ENCODE assay signal across 9 cellular contexts in the genomic region with DNA sequence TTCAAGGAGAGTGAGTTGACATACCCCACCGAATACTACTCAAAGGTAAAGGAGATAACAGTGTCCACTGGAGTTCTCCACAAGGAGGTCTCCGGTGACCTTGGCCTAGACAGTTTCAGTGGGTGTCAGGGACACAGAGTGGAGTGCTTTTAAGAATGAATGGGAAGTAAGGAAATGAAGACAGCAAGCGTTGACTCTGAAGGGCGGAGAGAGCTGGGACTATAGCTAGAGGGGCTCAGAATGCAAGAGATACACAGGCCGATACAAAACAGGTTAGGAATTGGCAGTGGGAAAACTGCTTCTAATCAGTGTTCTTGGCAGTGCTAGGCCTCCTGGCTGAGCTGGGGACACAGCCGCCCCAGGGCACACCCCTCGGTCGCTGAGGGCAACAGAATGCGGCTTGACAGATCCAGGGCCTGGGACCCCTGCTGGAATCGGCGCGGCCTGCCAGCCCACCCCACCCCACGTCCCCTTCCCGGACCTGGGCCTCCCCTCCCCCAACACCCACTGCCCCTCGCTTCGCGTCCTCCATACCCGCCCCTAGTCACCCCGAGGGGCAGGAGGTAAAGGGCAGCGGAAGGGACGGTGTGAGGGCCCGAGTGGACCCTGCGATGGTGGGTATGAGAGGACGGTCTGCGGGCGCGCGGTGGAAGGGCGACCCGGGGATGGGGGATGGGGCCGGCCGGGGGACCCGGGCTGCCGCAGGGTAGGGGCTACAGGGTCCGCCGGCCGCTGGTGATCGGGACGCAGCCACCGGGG. TPM values are rescaled to one million over a fixed set of nuclear protein-coding genes. Genes with fewer than 3 reads are reported as not detected.
A peak's percentile ranks its signal among the peaks of the same experiment; 100 is the strongest.
DNase-seq lines count a peak whose midpoint lies in the region; ATAC-seq and TF ChIP-seq lines count a peak whose summit lies in the region.
"Had no signal": no experiment of that assay in that cellular context is flagged by ENCODE, and none has a peak within 500 bp of the region (broad histone marks: within the 10 kb centered on the region; RNA-seq: fewer than 3 reads in every experiment).

No MANE protein-coding gene starts in this region.

- H3K4me3 ChIP-seq in Peyer's patch, result peak overlapping the region; percentile 85 to 99 (median 97)
- H3K4me3 ChIP-seq in cardiac muscle cell, result peak overlapping the region; percentile 93
- peak overlapping the region; percentile 79 for H3K4me3 ChIP-seq in skeletal muscle cell (ENCODE audit: low read depth, low read length)

- no peak overlapping the region for H3K27ac Mint-ChIP-seq in activated CD4-positive, alpha-beta T cell treated with anti-CD3 and anti-CD28 coated beads for 36 hours
- H3K27ac Mint-ChIP-seq: stimulated activated naive CD8-positive, alpha-beta T cell treated with anti-CD3 and anti-CD28 coated beads, Interleukin-15, Interleukin-2, amounts not matched to agents 100 ng/mL and 50 ng/mL, for 24 hours had no signal

- no peak for ATAC-seq in activated CD4-positive, alpha-beta T cell treated with anti-CD3 and anti-CD28 coated beads for 36 hours
- no peak for ATAC-seq in GM19328 (IDR thresholded peaks at IDR 0.05; ENCODE audit: unreplicated experiment)
- ATAC-seq in HG02885 (IDR thresholded peaks at IDR 0.05; ENCODE audit: poor library complexity, unreplicated experiment), result no peak

- H3K27me3 ChIP-seq in Peyer's patch, result no peaks in the 10 kb centered on the region
- H3K27me3 ChIP-seq in cardiac muscle cell, result peaks cover under 1% of the 10 kb centered on the region

- intact Hi-C loops in activated CD4-positive, alpha-beta T cell treated with anti-CD3 and anti-CD28 coated beads for 36 hours (cut with DNase I, micrococcal nuclease), result loop anchor here (2.0 to 10.0 kb wide), 7 partner anchors 16 to 1096 kb away; partner anchors contain the start of genes ARFIP2 (in 1 of the 2), ILK (in 1 of the 2), MRPL17 (in 1 of the 2) and PPFIBP2 (in 1 of the 2)

- POLR2A ChIA-PET in activated CD4-positive, alpha-beta T cell treated with anti-CD3 and anti-CD28 coated beads for 36 hours (lab: Charles Lee), result interaction anchor here (1.2 to 2.3 kb wide), 3 partner anchors 16 to 40 kb away, joined by 5 to 12 read pairs (median 6); partner anchors contain the start of gene SMPD1

- H3K9me3 ChIP-seq in Peyer's patch (no peaks in the 10 kb centered on the region), cardiac muscle cell (ENCODE audit: low read depth) (no peaks in the 10 kb centered on the region)

- CTCF ChIA-PET in activated CD4-positive, alpha-beta T cell treated with anti-CD3 and anti-CD28 coated beads for 36 hours (lab: Charles Lee), result interaction anchor here (0.5 to 2.7 kb wide), 8 partner anchors 8 to 1114 kb away, joined by 3 to 13 read pairs (median 4); no protein-coding TSS in a partner anchor

- TF ChIP-seq CTCF in Peyer's patch (IDR thresholded peaks at IDR 0.05) (no peak), cardiac muscle cell (IDR thresholded peaks at IDR 0.05; ENCODE audit: low read depth, low read length) (no peak)

- H3K4me1 ChIP-seq in Peyer's patch, result peaks cover 0 to 22% (median 2%) of the 10 kb centered on the region in 4 donors
- peaks cover 34% of the 10 kb centered on the region for H3K4me1 ChIP-seq in cardiac muscle cell (ENCODE audit: low read depth)

- DNase-seq in activated CD4-positive, alpha-beta T cell treated with anti-CD3 and anti-CD28 coated beads for 36 hours, result peak; percentile 41
- DNase-seq in activated CD4-positive, alpha-beta T cell treated with anti-CD3 and anti-CD28 coated beads for 1 hour, result no peak
- DNase-seq in Peyer's patch, result no peak
- DNase-seq in cardiac muscle cell (ENCODE audit: low read depth in 1 of 2, low spot score in 1 of 2), result peak in 1 of 2 donors; percentile 63
- no peak for DNase-seq in skeletal muscle cell (ENCODE audit: low read depth)
- no peak for DNase-seq in stimulated activated naive CD4-positive, alpha-beta T cell treated with Interleukin-2 at 50 U/mL for 16 hours (lab: John Stamatoyannopoulos, UW)

- H3K4me3 Mint-ChIP-seq in activated CD4-positive, alpha-beta T cell treated with anti-CD3 and anti-CD28 coated beads for 36 hours, result no peak overlapping the region
- H3K4me3 Mint-ChIP-seq: stimulated activated naive CD8-positive, alpha-beta T cell treated with anti-CD3 and anti-CD28 coated beads, Interleukin-15, Interleukin-2, amounts not matched to agents 100 ng/mL and 50 ng/mL, for 24 hours had no signal

- peaks cover 7% of the 10 kb centered on the region for H3K4me1 Mint-ChIP-seq in activated CD4-positive, alpha-beta T cell treated with anti-CD3 and anti-CD28 coated beads for 36 hours

- peaks cover 3% of the 10 kb centered on the region for H3K27me3 Mint-ChIP-seq in activated CD4-positive, alpha-beta T cell treated with anti-CD3 and anti-CD28 coated beads for 36 hours

- H3K9me3 Mint-ChIP-seq in activated CD4-positive, alpha-beta T cell treated with anti-CD3 and anti-CD28 coated beads for 36 hours (ENCODE audit: low read depth), result no peaks in the 10 kb centered on the region
- H3K9me3 Mint-ChIP-seq: stimulated activated naive CD8-positive, alpha-beta T cell treated with anti-CD3 and anti-CD28 coated beads, Interleukin-15, Interleukin-2, amounts not matched to agents 100 ng/mL and 50 ng/mL, for 24 hours had no signal

- no peaks in the 10 kb centered on the region for H3K36me3 Mint-ChIP-seq in activated CD4-positive, alpha-beta T cell treated with anti-CD3 and anti-CD28 coated beads for 36 hours (ENCODE audit: low read depth)

- H3K27ac ChIP-seq in Peyer's patch, result peak overlapping the region; percentile 80 to 91 (median 87)
- H3K27ac ChIP-seq in cardiac muscle cell, result peak overlapping the region; percentile 95

- TF ChIP-seq POLR2A in Peyer's patch (IDR thresholded peaks at IDR 0.05), result no peak

- no peaks in the 10 kb centered on the region for H3K36me3 ChIP-seq in Peyer's patch
- no peaks in the 10 kb centered on the region for H3K36me3 ChIP-seq in cardiac muscle cell

RNA-seq across cellular contexts. Expression of gene APBB1, which starts 0.5 kb away (rescaled TPM):
- 10 to 100 TPM; 43.2 to 49.8 TPM for total RNA-seq in activated CD4-positive, alpha-beta T cell treated with anti-CD3 and anti-CD28 coated beads for 36 hours
- total RNA-seq in Peyer's patch (10 to 100 TPM in 3 of 4 donors, 1 to 10 TPM in 1; 9.8 to 31.4 (median 15.0) TPM), cardiac muscle cell (159 and 188 TPM in 2 replicates)
- polyA plus RNA-seq in cardiac muscle cell, result 193 and 201 TPM in 2 replicates

RNA-seq across cellular contexts. Expression of gene HPX, which starts 22.4 kb away (rescaled TPM):
- under 1 TPM; 0.16 to 0.33 TPM for total RNA-seq in activated CD4-positive, alpha-beta T cell treated with anti-CD3 and anti-CD28 coated beads for 36 hours
- total RNA-seq in Peyer's patch, result 10 to 100 TPM in 1 of 4 donors, 1 to 10 TPM in 2, not detected in 1; 2.2 to 10.1 (median 5.3) TPM
- total RNA-seq in cardiac muscle cell, result 0.95 TPM in 1 of 2 replicates, not detected in the other
- polyA plus RNA-seq in cardiac muscle cell, result 0.73 and 2.3 TPM in 2 replicates

RNA-seq across cellular contexts. Expression of gene SMPD1, which starts 28.1 kb away (rescaled TPM):
- total RNA-seq in activated CD4-positive, alpha-beta T cell treated with anti-CD3 and anti-CD28 coated beads for 36 hours, result 10 to 100 TPM; 13.1 to 14.1 TPM
- total RNA-seq in Peyer's patch (10 to 100 TPM; 11.6 to 78.3 (median 55.7) TPM), cardiac muscle cell (44.8 and 52.1 TPM in 2 replicates)
- 29.2 and 43.8 TPM in 2 replicates for polyA plus RNA-seq in cardiac muscle cell

RNA-seq across cellular contexts. Expression of gene TRIM3, which starts 55.4 kb away (rescaled TPM):
- 1 to 10 TPM; 3.8 to 4.2 TPM for total RNA-seq in activated CD4-positive, alpha-beta T cell treated with anti-CD3 and anti-CD28 coated beads for 36 hours
- total RNA-seq in Peyer's patch, result 100 to 1,000 TPM in 3 of 4 donors, 10 to 100 TPM in 1; 21.5 to 159 (median 123) TPM
- 25.3 and 27.5 TPM in 2 replicates for total RNA-seq in cardiac muscle cell
- polyA plus RNA-seq in cardiac muscle cell, result 21.5 and 21.9 TPM in 2 replicates
